ENCODE assay signal across 1 cellular context in genomic region chr6:114342826-114343781, GRCh38.
TF ChIP-seq lines count a peak whose summit lies in the region.

Gene HS3ST5, minus strand, starts transcription at chr6:114343023. Its CDS starts 280,178 bp downstream, at chr6:114062845.

TF ChIP-seq in H1, 55 proteins besides CTCF, POLR2A, EP300 and RAD21 (continued from another document):
- no peak for TF ChIP-seq USF2 (IDR thresholded peaks at IDR 0.05; ENCODE audit: low read length)
- TF ChIP-seq SIRT6 (IDR thresholded peaks at IDR 0.05; ENCODE audit: low read length) = no peak
- no peak for TF ChIP-seq SAP30 (IDR thresholded peaks at IDR 0.05; ENCODE audit: insufficient read depth, insufficient replicate concordance, low read length)
- TF ChIP-seq HDAC6 (IDR thresholded peaks at IDR 0.05; ENCODE audit: low read depth, low read length) = no peak
- no peak for TF ChIP-seq GTF2F1 (IDR thresholded peaks at IDR 0.05; ENCODE audit: borderline replicate concordance, low read depth, low read length)
- TF ChIP-seq CBX5 (IDR thresholded peaks at IDR 0.05; ENCODE audit: low read depth, low read length) = no peak
- peak; percentile 18; the same call in 1 of the 2 replicates for TF ChIP-seq CREB1 (IDR thresholded peaks at IDR 0.05)
- TF ChIP-seq POLR2AphosphoS5 (IDR thresholded peaks at IDR 0.05; ENCODE audit: low read depth, low read length) = no peak; the same call in none of the 2 replicates
- TF ChIP-seq JUND (IDR thresholded peaks at IDR 0.05; ENCODE audit: low read length) = no peak
- 0 out of 2 replicates have a peak, but pooled peaks have one; percentile 53 for TF ChIP-seq GABPA (IDR thresholded peaks at IDR 0.05; ENCODE audit: borderline replicate concordance, insufficient read depth, low read length)
- no peak for TF ChIP-seq SRF (IDR thresholded peaks at IDR 0.05; ENCODE audit: low read depth, low read length)
- no peak for TF ChIP-seq SP2 (IDR thresholded peaks at IDR 0.05; ENCODE audit: low read length)
- TF ChIP-seq SP4 (IDR thresholded peaks at IDR 0.05; ENCODE audit: low read length) = no peak
- TF ChIP-seq HDAC2 (IDR thresholded peaks at IDR 0.05; ENCODE audit: borderline replicate concordance in 1 of 2, low read depth in 2 of 2, low read length in 2 of 2) = no peak
- peak; percentile 17; the same call in 1 of the 2 replicates for TF ChIP-seq E2F6 (IDR thresholded peaks at IDR 0.05)
- peak; percentile 13 to 58; a peak in 1 of 4 replicates for TF ChIP-seq SIN3A (conservative IDR thresholded peaks at IDR 0.05 in 1 of 2, IDR thresholded peaks at IDR 0.05 in 1 of 2; ENCODE audit: low read depth in 1 of 2, low read length in 2 of 2)
- peak; percentile 41 for TF ChIP-seq CTBP2 (IDR thresholded peaks at IDR 0.05; ENCODE audit: borderline replicate concordance, insufficient read depth, insufficient read length, low read length)
- no peak for TF ChIP-seq CHD7 (IDR thresholded peaks at IDR 0.05; ENCODE audit: insufficient replicate concordance, low read length)
- TF ChIP-seq RXRA (IDR thresholded peaks at IDR 0.05; ENCODE audit: insufficient read depth, low read depth, low read length) = no peak
- TF ChIP-seq KDM4A (IDR thresholded peaks at IDR 0.05; ENCODE audit: low read depth, low read length, severe bottlenecking) = peak; percentile 29
- TF ChIP-seq TCF12 (IDR thresholded peaks at IDR 0.05; ENCODE audit: low read depth, low read length) = 0 out of 2 replicates have a peak, but pooled peaks have one; percentile 42
- TF ChIP-seq TEAD4 (IDR thresholded peaks at IDR 0.05; ENCODE audit: low read depth, low read length) = peak; percentile 1; the same call in 1 of the 2 replicates
